Comparison of ENCODE assay signal across 7 cellular contexts in genomic region chr20:44056010-44056698, GRCh38.
A peak's percentile ranks its signal among the peaks of the same experiment; 100 is the strongest.
DNase-seq lines count a peak whose midpoint lies in the region; TF ChIP-seq lines count a peak whose summit lies in the region.

No MANE protein-coding gene starts in this region.

- intact Hi-C loops in left ventricle myocardium inferior (cut with micrococcal nuclease), result no loop called here

- no peak overlapping the region for H3K4me2 ChIP-seq in Karpas-422 (ENCODE audit: low read depth, low read length, poor library complexity, severe bottlenecking)

- no peaks in the 10 kb centered on the region for H3K4me1 ChIP-seq in left ventricle myocardium inferior
- peaks cover 35% of the 10 kb centered on the region for H3K4me1 ChIP-seq in Karpas-422 (ENCODE audit: low read length)

- H3K27me3 ChIP-seq in left ventricle myocardium inferior (ENCODE audit: low read depth) (no peaks in the 10 kb centered on the region), Karpas-422 (ENCODE audit: low read length) (no peaks in the 10 kb centered on the region)

- no peaks in the 10 kb centered on the region for H3K36me3 ChIP-seq in left ventricle myocardium inferior
- H3K36me3 ChIP-seq in Karpas-422 (ENCODE audit: insufficient read depth, low read length), result peaks cover 76% of the 10 kb centered on the region

- H3K9me2 ChIP-seq in Karpas-422 (replicated peaks; ENCODE audit: insufficient read depth, low read length), result no peaks in the 10 kb centered on the region

- H2AFZ ChIP-seq in Karpas-422 (ENCODE audit: low read length), result no peak overlapping the region

- H3K79me2 ChIP-seq in Karpas-422 (ENCODE audit: low read length), result 0 out of 2 replicates have a peak, but pooled peaks cover 5% of the 10 kb centered on the region

- peak; percentile 26 for DNase-seq in NCI-H460 (ENCODE audit: extremely low read depth, low read depth)
- DNase-seq in activated CD8-positive, alpha-beta memory T cell treated with anti-CD3 and anti-CD28 coated beads, Interleukin-2, amount 50 U/mL, for 48 hours, result peak; percentile 55
- DNase-seq in left ventricle myocardium inferior, result no peak
- peak; percentile 57 for DNase-seq in stimulated activated CD4-positive, alpha-beta T cell treated with anti-CD3 and anti-CD28 coated beads, Interleukin-15, amount 100 ng/mL, for 24 hours
- no peak for DNase-seq in Karpas-422
- DNase-seq in cerebellar nuclear complex (lab: John Stamatoyannopoulos, UW), result no peak

- H4K20me1 ChIP-seq in Karpas-422 (ENCODE audit: insufficient read depth, low read depth, low read length), result no peaks in the 10 kb centered on the region

- no peak overlapping the region for H3K9ac ChIP-seq in Karpas-422 (ENCODE audit: low read length)

- H3K4me3 ChIP-seq in GM12875 (ENCODE audit: low read depth, low read length), result no peak overlapping the region
- no peak overlapping the region for H3K4me3 ChIP-seq in left ventricle myocardium inferior
- H3K4me3 ChIP-seq in Karpas-422 (ENCODE audit: low read length), result no peak overlapping the region

- peak; percentile 29; the same call in 1 of the 2 replicates for TF ChIP-seq CTCF in GM12875 (IDR thresholded peaks at IDR 0.05; ENCODE audit: borderline replicate concordance, insufficient read depth, low read depth, low read length)
- TF ChIP-seq CTCF in left ventricle myocardium inferior (IDR thresholded peaks at IDR 0.05; ENCODE audit: borderline replicate concordance), result peak; percentile 67

- H3K27ac ChIP-seq in left ventricle myocardium inferior (replicated peaks) (no peak overlapping the region), Karpas-422 (ENCODE audit: low read length) (no peak overlapping the region)

- peaks cover 21% of the 10 kb centered on the region for H3K9me3 ChIP-seq in left ventricle myocardium inferior (replicated peaks)
- H3K9me3 ChIP-seq in Karpas-422 (ENCODE audit: low read length), result peaks cover 19% of the 10 kb centered on the region

Comparison
In these comparisons a context has a peak if more than half of its experiments do, and no peak if none do; other contexts are left out.
1. DNase-seq: peak in NCI-H460 (single experiment), activated CD8-positive, alpha-beta memory T cell treated with anti-CD3 and anti-CD28 coated beads, Interleukin-2, amount 50 U/mL, for 48 hours (single experiment) and stimulated activated CD4-positive, alpha-beta T cell treated with anti-CD3 and anti-CD28 coated beads, Interleukin-15, amount 100 ng/mL, for 24 hours (single experiment); none in left ventricle myocardium inferior (single experiment), Karpas-422 (single experiment) and cerebellar nuclear complex (0 of 2).